ENCODE assay signal across 1 cellular context in the genomic region with DNA sequence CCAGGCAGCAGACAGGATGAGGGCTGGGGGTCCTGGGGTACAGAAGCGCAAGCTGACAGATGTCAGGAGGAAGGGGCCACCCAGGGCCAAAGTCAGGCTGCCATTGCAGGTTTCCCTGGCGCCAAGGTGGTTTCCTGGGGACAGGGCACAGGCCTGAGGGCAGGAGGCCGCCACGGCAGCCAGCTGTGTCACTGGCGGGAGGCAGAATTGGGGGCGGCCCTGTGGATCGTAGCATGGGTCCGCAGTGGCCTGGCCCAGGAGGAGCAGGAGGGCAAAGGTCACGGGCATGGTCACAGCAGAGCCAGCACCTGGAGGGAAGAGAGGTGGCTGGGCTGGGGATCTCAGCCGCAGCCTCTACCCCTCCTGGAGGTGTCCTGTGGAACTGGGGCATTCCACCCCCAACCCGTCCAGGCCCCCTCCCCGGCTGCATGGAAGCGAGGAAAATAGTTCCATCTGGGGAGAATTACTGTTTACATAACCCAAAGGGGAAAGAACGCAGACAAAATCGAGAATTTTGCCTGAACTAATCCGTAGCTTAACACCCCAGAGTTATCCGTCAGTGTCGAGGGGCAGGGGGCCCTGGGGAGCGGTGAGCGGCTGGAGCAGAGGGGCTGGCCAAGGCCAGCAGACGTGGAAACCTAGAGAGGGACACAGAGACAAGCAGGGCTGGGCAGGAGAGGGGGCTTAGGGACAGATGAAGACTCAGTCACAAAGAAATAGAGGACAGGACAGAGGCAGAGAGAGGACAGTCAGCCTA.
TF ChIP-seq lines count a peak whose summit lies in the region.

No MANE protein-coding gene starts in this region.

TF ChIP-seq in H1, 55 proteins besides CTCF, POLR2A, EP300 and RAD21:
- TF ChIP-seq CBX5 (IDR thresholded peaks at IDR 0.05; ENCODE audit: low read depth, low read length), result no peak
- no peak for TF ChIP-seq GABPA (IDR thresholded peaks at IDR 0.05; ENCODE audit: borderline replicate concordance, insufficient read depth, low read length)
- no peak for TF ChIP-seq JUND (IDR thresholded peaks at IDR 0.05; ENCODE audit: low read length)
- TF ChIP-seq SIRT6 (IDR thresholded peaks at IDR 0.05; ENCODE audit: low read length), result no peak
- no peak for TF ChIP-seq GTF2F1 (IDR thresholded peaks at IDR 0.05; ENCODE audit: borderline replicate concordance, low read depth, low read length)
- TF ChIP-seq TCF12 (IDR thresholded peaks at IDR 0.05; ENCODE audit: low read depth, low read length), result no peak
- TF ChIP-seq E2F6 (IDR thresholded peaks at IDR 0.05), result no peak
- TF ChIP-seq KDM4A (IDR thresholded peaks at IDR 0.05; ENCODE audit: low read depth, low read length, severe bottlenecking), result no peak
- no peak for TF ChIP-seq FOSL1 (IDR thresholded peaks at IDR 0.05; ENCODE audit: insufficient read depth, low read depth, low read length)
- no peak for TF ChIP-seq ASH2L (IDR thresholded peaks at IDR 0.05; ENCODE audit: low read length)
- no peak for TF ChIP-seq RBBP5 (IDR thresholded peaks at IDR 0.05; ENCODE audit: borderline replicate concordance, low read depth, low read length)
- no peak for TF ChIP-seq CHD2 (IDR thresholded peaks at IDR 0.05; ENCODE audit: low read length)
- no peak for TF ChIP-seq SUZ12 (IDR thresholded peaks at IDR 0.05; ENCODE audit: low read length)
- no peak for TF ChIP-seq POLR2AphosphoS5 (IDR thresholded peaks at IDR 0.05; ENCODE audit: low read depth, low read length)
- TF ChIP-seq BACH1 (IDR thresholded peaks at IDR 0.05; ENCODE audit: low read length), result no peak
